Comparison of ENCODE assay signal across 8 cellular contexts in the genomic region with DNA sequence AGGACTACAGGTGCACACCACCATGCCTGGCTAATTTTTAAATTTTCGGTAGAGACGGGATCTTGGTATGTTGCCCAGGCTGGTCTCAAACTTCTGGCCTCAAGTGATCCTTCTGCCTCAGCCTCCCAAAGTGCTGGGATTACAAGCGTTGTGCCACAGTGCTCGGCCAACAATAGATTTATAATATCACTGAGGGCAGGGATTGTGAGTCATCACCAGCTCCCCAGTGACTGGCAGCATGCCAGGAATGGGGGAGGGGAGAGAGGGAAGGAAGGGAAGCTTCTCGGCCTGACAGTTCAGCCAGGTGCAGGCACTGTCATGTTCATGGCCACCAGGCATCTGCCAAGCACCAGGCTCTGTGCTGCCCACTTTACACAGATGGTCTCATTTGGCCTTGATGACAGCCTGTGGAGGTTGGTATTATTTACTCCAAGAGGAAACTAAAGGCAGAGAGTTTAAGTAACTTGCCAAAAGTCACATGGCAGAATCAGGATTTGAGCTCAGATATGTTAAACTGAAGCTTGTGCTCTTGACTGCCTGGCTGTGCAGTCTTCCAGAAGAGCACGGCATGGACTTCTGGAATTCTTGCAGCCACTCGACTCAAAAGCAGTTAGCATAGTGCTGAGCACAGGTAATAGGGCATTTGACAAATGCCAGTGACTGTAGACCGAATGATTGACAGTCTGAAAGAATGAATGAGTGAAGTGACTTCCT. TPM values are rescaled to one million over a fixed set of nuclear protein-coding genes. Genes with fewer than 3 reads are reported as not detected.
DNase-seq lines count a peak whose midpoint lies in the region; ATAC-seq and TF ChIP-seq lines count a peak whose summit lies in the region.
"Not testable (repeated sequence)": the region's sequence is repeated elsewhere in the genome, so short reads cannot be mapped to it uniquely, and the experiment has no call there.

No MANE protein-coding gene starts in this region.

- POLR2A ChIA-PET in activated naive CD8-positive, alpha-beta T cell treated with anti-CD3 and anti-CD28 coated beads, Interleukin-2, amount 10 ng/mL, durations not matched to agents 7 days and 5 days (lab: Charles Lee), result not testable (repeated sequence)

- H3K27ac Mint-ChIP-seq in activated naive CD8-positive, alpha-beta T cell treated with anti-CD3 and anti-CD28 coated beads, Interleukin-2, amount 10 ng/mL, durations not matched to agents 7 days and 5 days, result peak overlapping the region; percentile 28
- H3K27ac Mint-ChIP-seq in naive B cell, result peak overlapping the region in 4 of 6 donors; percentile 21 to 83 (median 64)

- ATAC-seq in activated naive CD8-positive, alpha-beta T cell treated with anti-CD3 and anti-CD28 coated beads, Interleukin-2, amount 10 ng/mL, durations not matched to agents 7 days and 5 days (ENCODE audit: low read depth), result peak; percentile 47
- peak in 1 of 2 donors; percentile 38 for ATAC-seq in naive B cell (ENCODE audit: low read depth in 2 of 2)

- DNase-seq in CD1c-positive myeloid dendritic cell (ENCODE audit: extremely low spot score) (peak; percentile 33), KG1 (lab: John Stamatoyannopoulos, UW) (peak; percentile 55), NCI-H526 (lab: John Stamatoyannopoulos, UW) (peak; percentile 45 to 68), UCSD-AML1 (lab: John Stamatoyannopoulos, UW; ENCODE audit: unreplicated experiment) (peak; percentile 73), fibroblast of pulmonary artery (ENCODE audit: low read depth) (peak; percentile 73)
- peak; percentile 49 for DNase-seq in activated naive CD8-positive, alpha-beta T cell treated with anti-CD3 and anti-CD28 coated beads, Interleukin-2, amount 10 ng/mL, durations not matched to agents 7 days and 5 days
- not testable (repeated sequence) for DNase-seq in naive B cell
- DNase-seq in stimulated activated CD8-positive, alpha-beta memory T cell treated with anti-CD3 and anti-CD28 coated beads, Interleukin-15, amount 100 ng/mL, for 24 hours (ENCODE audit: low read depth), result peak; percentile 20

- H3K4me1 Mint-ChIP-seq in activated naive CD8-positive, alpha-beta T cell treated with anti-CD3 and anti-CD28 coated beads, Interleukin-2, amount 10 ng/mL, durations not matched to agents 7 days and 5 days, result not testable (repeated sequence)
- H3K4me1 Mint-ChIP-seq in naive B cell, result peaks cover 4 to 11% (median 10%) of the 10 kb centered on the region in 3 donors

- not testable (repeated sequence) for H3K4me3 Mint-ChIP-seq in activated naive CD8-positive, alpha-beta T cell treated with anti-CD3 and anti-CD28 coated beads, Interleukin-2, amount 10 ng/mL, durations not matched to agents 7 days and 5 days; naive B cell

- not testable (repeated sequence) for TF ChIP-seq CTCF in fibroblast of pulmonary artery (IDR thresholded peaks at IDR 0.05; ENCODE audit: low read length, missing control alignments)

- not testable (repeated sequence) for H3K4me3 ChIP-seq in fibroblast of pulmonary artery (replicated peaks; ENCODE audit: low read depth, low read length)

- not testable (repeated sequence) for H3K36me3 Mint-ChIP-seq in activated naive CD8-positive, alpha-beta T cell treated with anti-CD3 and anti-CD28 coated beads, Interleukin-2, amount 10 ng/mL, durations not matched to agents 7 days and 5 days; naive B cell

- not testable (repeated sequence) for H3K9me3 Mint-ChIP-seq in activated naive CD8-positive, alpha-beta T cell treated with anti-CD3 and anti-CD28 coated beads, Interleukin-2, amount 10 ng/mL, durations not matched to agents 7 days and 5 days; naive B cell

- not testable (repeated sequence) for H3K27me3 Mint-ChIP-seq in activated naive CD8-positive, alpha-beta T cell treated with anti-CD3 and anti-CD28 coated beads, Interleukin-2, amount 10 ng/mL, durations not matched to agents 7 days and 5 days; naive B cell

RNA-seq across cellular contexts. Expression of gene TLK2, which starts 7.8 kb away (rescaled TPM):
- total RNA-seq in activated naive CD8-positive, alpha-beta T cell treated with anti-CD3 and anti-CD28 coated beads, Interleukin-2, amount 10 ng/mL, durations not matched to agents 7 days and 5 days, result 10 to 100 TPM; 47.1 to 59.3 TPM
- polyA plus RNA-seq in naive B cell (ENCODE audit: low read depth in 6 of 6), result 10 to 100 TPM in 5 of 6 donors, 1 to 10 TPM in 1; 9.0 to 18.4 (median 14.3) TPM

RNA-seq across cellular contexts. Expression of gene METTL2A, which starts 47.1 kb away (rescaled TPM):
- 10 to 100 TPM; 17.7 to 17.8 TPM for total RNA-seq in activated naive CD8-positive, alpha-beta T cell treated with anti-CD3 and anti-CD28 coated beads, Interleukin-2, amount 10 ng/mL, durations not matched to agents 7 days and 5 days
- 10 to 100 TPM in 2 of 6 donors, 1 to 10 TPM in 4; 8.0 to 14.4 (median 9.4) TPM for polyA plus RNA-seq in naive B cell (ENCODE audit: low read depth in 6 of 6)
